In the genomic region with DNA sequence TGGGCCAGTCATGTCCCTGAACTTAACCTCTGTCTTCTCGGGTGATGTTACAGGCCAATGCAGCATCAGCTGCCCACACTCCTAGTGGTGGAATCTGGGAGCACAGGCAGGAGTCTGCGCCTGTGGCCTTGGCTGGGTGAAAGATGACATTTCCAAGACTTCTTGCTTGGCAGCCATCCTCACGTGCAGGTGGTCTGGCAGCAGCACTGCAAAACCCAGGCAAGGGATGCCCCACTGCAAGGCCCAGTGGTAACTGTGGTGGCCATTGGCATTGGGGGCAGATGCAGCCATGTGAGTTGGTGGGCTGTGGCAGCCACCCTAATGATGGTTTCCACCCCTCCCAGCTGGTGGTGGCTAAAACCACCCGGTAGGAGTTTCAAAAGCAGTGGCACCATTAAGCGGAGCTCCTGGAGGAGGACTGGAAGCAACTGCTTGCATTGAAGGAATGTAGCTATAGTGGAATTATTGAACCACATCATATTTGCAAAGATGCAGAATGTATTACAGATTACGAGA, we compare ENCODE assay signal across 2 cellular contexts.
TF ChIP-seq lines count a peak whose summit lies in the region.

No MANE protein-coding gene starts in this region.

TF ChIP-seq in WTC11, 78 proteins besides CTCF, POLR2A, EP300 and RAD21 (continued from another document):
- TF ChIP-seq, protein P1, sequence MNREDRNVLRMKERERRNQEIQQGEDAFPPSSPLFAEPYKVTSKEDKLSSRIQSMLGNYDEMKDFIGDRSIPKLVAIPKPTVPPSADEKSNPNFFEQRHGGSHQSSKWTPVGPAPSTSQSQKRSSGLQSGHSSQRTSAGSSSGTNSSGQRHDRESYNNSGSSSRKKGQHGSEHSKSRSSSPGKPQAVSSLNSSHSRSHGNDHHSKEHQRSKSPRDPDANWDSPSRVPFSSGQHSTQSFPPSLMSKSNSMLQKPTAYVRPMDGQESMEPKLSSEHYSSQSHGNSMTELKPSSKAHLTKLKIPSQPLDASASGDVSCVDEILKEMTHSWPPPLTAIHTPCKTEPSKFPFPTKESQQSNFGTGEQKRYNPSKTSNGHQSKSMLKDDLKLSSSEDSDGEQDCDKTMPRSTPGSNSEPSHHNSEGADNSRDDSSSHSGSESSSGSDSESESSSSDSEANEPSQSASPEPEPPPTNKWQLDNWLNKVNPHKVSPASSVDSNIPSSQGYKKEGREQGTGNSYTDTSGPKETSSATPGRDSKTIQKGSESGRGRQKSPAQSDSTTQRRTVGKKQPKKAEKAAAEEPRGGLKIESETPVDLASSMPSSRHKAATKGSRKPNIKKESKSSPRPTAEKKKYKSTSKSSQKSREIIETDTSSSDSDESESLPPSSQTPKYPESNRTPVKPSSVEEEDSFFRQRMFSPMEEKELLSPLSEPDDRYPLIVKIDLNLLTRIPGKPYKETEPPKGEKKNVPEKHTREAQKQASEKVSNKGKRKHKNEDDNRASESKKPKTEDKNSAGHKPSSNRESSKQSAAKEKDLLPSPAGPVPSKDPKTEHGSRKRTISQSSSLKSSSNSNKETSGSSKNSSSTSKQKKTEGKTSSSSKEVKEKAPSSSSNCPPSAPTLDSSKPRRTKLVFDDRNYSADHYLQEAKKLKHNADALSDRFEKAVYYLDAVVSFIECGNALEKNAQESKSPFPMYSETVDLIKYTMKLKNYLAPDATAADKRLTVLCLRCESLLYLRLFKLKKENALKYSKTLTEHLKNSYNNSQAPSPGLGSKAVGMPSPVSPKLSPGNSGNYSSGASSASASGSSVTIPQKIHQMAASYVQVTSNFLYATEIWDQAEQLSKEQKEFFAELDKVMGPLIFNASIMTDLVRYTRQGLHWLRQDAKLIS (CRISPR knock-in tag; IDR thresholded peaks at IDR 0.05; ENCODE audit: borderline replicate concordance), result no peak
- TF ChIP-seq, protein P2, sequence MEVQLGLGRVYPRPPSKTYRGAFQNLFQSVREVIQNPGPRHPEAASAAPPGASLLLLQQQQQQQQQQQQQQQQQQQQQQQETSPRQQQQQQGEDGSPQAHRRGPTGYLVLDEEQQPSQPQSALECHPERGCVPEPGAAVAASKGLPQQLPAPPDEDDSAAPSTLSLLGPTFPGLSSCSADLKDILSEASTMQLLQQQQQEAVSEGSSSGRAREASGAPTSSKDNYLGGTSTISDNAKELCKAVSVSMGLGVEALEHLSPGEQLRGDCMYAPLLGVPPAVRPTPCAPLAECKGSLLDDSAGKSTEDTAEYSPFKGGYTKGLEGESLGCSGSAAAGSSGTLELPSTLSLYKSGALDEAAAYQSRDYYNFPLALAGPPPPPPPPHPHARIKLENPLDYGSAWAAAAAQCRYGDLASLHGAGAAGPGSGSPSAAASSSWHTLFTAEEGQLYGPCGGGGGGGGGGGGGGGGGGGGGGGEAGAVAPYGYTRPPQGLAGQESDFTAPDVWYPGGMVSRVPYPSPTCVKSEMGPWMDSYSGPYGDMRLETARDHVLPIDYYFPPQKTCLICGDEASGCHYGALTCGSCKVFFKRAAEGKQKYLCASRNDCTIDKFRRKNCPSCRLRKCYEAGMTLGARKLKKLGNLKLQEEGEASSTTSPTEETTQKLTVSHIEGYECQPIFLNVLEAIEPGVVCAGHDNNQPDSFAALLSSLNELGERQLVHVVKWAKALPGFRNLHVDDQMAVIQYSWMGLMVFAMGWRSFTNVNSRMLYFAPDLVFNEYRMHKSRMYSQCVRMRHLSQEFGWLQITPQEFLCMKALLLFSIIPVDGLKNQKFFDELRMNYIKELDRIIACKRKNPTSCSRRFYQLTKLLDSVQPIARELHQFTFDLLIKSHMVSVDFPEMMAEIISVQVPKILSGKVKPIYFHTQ (CRISPR knock-in tag; IDR thresholded peaks at IDR 0.05), result no peak

TF ChIP-seq in HepG2, 621 proteins besides CTCF, POLR2A, EP300 and RAD21 (continued from another document):
- TF ChIP-seq, protein P3, sequence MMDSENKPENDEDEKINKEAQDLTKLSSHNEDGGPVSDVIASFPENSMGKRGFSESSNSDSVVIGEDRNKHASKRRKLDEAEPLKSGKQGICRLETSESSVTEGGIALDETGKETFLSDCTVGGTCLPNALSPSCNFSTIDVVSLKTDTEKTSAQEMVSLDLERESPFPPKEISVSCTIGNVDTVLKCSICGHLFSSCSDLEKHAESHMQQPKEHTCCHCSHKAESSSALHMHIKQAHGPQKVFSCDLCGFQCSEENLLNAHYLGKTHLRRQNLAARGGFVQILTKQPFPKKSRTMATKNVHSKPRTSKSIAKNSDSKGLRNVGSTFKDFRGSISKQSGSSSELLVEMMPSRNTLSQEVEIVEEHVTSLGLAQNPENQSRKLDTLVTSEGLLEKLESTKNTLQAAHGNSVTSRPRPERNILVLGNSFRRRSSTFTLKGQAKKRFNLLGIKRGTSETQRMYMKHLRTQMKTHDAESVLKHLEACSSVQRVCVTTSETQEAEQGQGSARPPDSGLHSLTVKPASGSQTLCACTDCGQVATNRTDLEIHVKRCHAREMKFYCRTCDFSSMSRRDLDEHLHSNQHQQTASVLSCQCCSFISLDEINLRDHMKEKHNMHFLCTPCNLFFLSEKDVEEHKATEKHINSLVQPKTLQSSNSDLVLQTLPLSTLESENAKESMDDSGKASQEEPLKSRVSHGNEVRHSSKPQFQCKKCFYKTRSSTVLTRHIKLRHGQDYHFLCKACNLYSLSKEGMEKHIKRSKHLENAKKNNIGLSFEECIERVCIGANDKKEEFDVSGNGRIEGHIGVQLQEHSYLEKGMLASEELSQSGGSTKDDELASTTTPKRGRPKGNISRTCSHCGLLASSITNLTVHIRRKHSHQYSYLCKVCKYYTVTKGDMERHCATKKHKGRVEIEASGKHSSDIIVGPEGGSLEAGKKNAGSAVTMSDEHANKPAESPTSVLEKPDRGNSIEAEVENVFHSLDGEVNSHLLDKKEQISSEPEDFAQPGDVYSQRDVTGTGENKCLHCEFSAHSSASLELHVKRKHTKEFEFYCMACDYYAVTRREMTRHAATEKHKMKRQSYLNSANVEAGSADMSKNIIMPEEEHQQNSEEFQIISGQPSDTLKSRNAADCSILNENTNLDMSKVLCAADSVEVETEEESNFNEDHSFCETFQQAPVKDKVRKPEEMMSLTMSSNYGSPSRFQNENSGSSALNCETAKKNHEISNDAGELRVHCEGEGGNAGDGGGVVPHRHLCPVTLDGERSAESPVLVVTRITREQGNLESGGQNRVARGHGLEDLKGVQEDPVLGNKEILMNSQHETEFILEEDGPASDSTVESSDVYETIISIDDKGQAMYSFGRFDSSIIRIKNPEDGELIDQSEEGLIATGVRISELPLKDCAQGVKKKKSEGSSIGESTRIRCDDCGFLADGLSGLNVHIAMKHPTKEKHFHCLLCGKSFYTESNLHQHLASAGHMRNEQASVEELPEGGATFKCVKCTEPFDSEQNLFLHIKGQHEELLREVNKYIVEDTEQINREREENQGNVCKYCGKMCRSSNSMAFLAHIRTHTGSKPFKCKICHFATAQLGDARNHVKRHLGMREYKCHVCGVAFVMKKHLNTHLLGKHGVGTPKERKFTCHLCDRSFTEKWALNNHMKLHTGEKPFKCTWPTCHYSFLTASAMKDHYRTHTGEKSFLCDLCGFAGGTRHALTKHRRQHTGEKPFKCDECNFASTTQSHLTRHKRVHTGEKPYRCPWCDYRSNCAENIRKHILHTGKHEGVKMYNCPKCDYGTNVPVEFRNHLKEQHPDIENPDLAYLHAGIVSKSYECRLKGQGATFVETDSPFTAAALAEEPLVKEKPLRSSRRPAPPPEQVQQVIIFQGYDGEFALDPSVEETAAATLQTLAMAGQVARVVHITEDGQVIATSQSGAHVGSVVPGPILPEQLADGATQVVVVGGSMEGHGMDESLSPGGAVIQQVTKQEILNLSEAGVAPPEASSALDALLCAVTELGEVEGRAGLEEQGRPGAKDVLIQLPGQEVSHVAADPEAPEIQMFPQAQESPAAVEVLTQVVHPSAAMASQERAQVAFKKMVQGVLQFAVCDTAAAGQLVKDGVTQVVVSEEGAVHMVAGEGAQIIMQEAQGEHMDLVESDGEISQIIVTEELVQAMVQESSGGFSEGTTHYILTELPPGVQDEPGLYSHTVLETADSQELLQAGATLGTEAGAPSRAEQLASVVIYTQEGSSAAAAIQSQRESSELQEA (CRISPR knock-in tag; IDR thresholded peaks at IDR 0.05; ENCODE audit: not compliant biosample characterization), result no peak
- no peak for TF ChIP-seq ZMAT3 (CRISPR knock-in tag; conservative IDR thresholded peaks at IDR 0.05)
- TF ChIP-seq, protein P4, sequence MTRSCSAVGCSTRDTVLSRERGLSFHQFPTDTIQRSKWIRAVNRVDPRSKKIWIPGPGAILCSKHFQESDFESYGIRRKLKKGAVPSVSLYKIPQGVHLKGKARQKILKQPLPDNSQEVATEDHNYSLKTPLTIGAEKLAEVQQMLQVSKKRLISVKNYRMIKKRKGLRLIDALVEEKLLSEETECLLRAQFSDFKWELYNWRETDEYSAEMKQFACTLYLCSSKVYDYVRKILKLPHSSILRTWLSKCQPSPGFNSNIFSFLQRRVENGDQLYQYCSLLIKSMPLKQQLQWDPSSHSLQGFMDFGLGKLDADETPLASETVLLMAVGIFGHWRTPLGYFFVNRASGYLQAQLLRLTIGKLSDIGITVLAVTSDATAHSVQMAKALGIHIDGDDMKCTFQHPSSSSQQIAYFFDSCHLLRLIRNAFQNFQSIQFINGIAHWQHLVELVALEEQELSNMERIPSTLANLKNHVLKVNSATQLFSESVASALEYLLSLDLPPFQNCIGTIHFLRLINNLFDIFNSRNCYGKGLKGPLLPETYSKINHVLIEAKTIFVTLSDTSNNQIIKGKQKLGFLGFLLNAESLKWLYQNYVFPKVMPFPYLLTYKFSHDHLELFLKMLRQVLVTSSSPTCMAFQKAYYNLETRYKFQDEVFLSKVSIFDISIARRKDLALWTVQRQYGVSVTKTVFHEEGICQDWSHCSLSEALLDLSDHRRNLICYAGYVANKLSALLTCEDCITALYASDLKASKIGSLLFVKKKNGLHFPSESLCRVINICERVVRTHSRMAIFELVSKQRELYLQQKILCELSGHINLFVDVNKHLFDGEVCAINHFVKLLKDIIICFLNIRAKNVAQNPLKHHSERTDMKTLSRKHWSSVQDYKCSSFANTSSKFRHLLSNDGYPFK (CRISPR knock-in tag; IDR thresholded peaks at IDR 0.05; ENCODE audit: borderline replicate concordance), result no peak
- no peak for TF ChIP-seq GATAD1 (CRISPR knock-in tag; IDR thresholded peaks at IDR 0.05)
